27 cellular contexts compared by ENCODE assay signal in the genomic region with DNA sequence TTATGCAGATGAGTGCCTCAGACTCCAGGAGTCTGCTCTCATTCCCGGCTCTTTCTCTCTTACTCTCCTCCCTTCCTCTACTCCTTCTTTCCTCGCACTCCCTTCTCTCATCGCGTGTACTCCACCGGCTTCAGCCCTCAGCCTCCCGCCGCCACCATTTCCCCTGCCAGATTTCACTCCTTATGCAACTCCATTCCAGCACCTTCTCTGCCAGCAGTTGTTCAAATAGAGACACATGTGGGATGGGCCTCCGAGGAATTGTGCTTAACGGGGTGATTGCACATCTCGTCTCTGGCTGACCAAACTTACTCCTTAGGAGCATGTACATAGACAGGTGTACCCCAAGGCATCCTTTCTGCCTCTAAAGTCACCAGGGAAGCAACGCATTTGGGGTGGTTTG. TPM values are rescaled to one million over a fixed set of nuclear protein-coding genes. Genes with fewer than 3 reads are reported as not detected.
"Had no signal": no experiment of that assay in that cellular context is flagged by ENCODE, and none has a peak within 500 bp of the region (broad histone marks: within the 10 kb centered on the region; RNA-seq: fewer than 3 reads in every experiment).

No MANE protein-coding gene starts in this region.

- H2AFZ ChIP-seq: hepatocyte, parathyroid adenoma had no signal

- H3K27ac Mint-ChIP-seq: activated B cell treated with CpG ODN at 0.5 μM for 24 hours; activated CD4-positive, alpha-beta T cell treated with anti-CD3 and anti-CD28 coated beads for 36 hours; activated naive CD4-positive, alpha-beta T cell treated with anti-CD3 and anti-CD28 coated beads, Interleukin-2, amount 50 U/mL, for 72 hours; activated T-cell treated with anti-CD3 and anti-CD28 coated beads, Interleukin-2, amount 50 U/mL, for 24 hours; activated T-helper 17 cell treated with anti-CD3 and anti-CD28 coated beads, Interleukin-2, amount 50 U/mL, for 72 hours; dendritic cell treated with granulocyte-macrophage colony-stimulating factor and Interleukin-4, amounts not matched to agents 40 ng/mL and 50 ng/mL, for 4 days; immature natural killer cell; natural killer cell; T-helper 17 cell had no signal

- H3K27ac ChIP-seq: ascending aorta, hepatocyte, parathyroid adenoma, tibial nerve had no signal

- H3K79me2 ChIP-seq: hepatocyte, parathyroid adenoma had no signal

- H3K4me3 Mint-ChIP-seq: activated B cell treated with CpG ODN at 0.5 μM for 24 hours; activated CD4-positive, alpha-beta T cell treated with anti-CD3 and anti-CD28 coated beads for 36 hours; activated T-cell treated with anti-CD3 and anti-CD28 coated beads, Interleukin-2, amount 50 U/mL, for 24 hours; activated T-helper 17 cell treated with anti-CD3 and anti-CD28 coated beads, Interleukin-2, amount 50 U/mL, for 72 hours; dendritic cell treated with granulocyte-macrophage colony-stimulating factor and Interleukin-4, amounts not matched to agents 40 ng/mL and 50 ng/mL, for 4 days; immature natural killer cell; natural killer cell; T-helper 17 cell had no signal

- ATAC-seq: activated CD4-positive, alpha-beta T cell treated with anti-CD3 and anti-CD28 coated beads for 36 hours; activated naive CD4-positive, alpha-beta T cell treated with anti-CD3 and anti-CD28 coated beads, Interleukin-2, amount 50 U/mL, for 72 hours; activated T-helper 17 cell treated with anti-CD3 and anti-CD28 coated beads, Interleukin-2, amount 50 U/mL, for 72 hours; left ventricle myocardium superior; natural killer cell; right cardiac atrium; stimulated activated naive CD8-positive, alpha-beta T cell treated with anti-CD3 and anti-CD28 coated beads, Interleukin-15, Interleukin-2, amounts not matched to agents 100 U/mL and 50 U/mL, for 24 hours; T-helper 17 cell had no signal

- H3K27me3 ChIP-seq: ascending aorta had no signal

- H3K4me1 Mint-ChIP-seq: activated B cell treated with CpG ODN at 0.5 μM for 24 hours; activated CD4-positive, alpha-beta T cell treated with anti-CD3 and anti-CD28 coated beads for 36 hours; activated T-helper 17 cell treated with anti-CD3 and anti-CD28 coated beads, Interleukin-2, amount 50 U/mL, for 72 hours; immature natural killer cell; natural killer cell; T-helper 17 cell had no signal

- H3K4me2 ChIP-seq: hepatocyte had no signal

- DNase-seq: activated B cell treated with CpG ODN at 0.5 μM for 24 hours; activated CD4-positive, alpha-beta T cell treated with anti-CD3 and anti-CD28 coated beads for 36 hours; activated CD4-positive, alpha-beta T cell treated with anti-CD3 and anti-CD28 coated beads, Interleukin-2, amount 50 U/mL, for 4 hours; activated CD8-positive, alpha-beta memory T cell treated with anti-CD3 and anti-CD28 coated beads for 24 hours; activated CD8-positive, alpha-beta memory T cell treated with anti-CD3 and anti-CD28 coated beads, Interleukin-2, amount 50 U/mL, for 4 hours; activated T-cell treated with anti-CD3 and anti-CD28 coated beads, Interleukin-2, amount 50 U/mL, for 24 hours; effector CD8-positive, alpha-beta T cell; foreskin melanocyte; immature natural killer cell; kidney glomerular epithelial cell; left ventricle myocardium superior; midbrain; natural killer cell; right cardiac atrium; stimulated activated CD4-positive, alpha-beta T cell treated with anti-CD3 and anti-CD28 coated beads, Interleukin-12 subunit alpha, Interleukin-12 subunit beta, amount 100 ng/mL, for 4 hours; stimulated activated CD4-positive, alpha-beta T cell treated with anti-CD3 and anti-CD28 coated beads, Interleukin-4, amount 100 ng/mL, for 4 hours; stimulated activated naive CD8-positive, alpha-beta T cell treated with anti-CD3 and anti-CD28 coated beads, Interleukin-15, Interleukin-2, amounts not matched to agents 100 U/mL and 50 U/mL, for 24 hours; T-helper 17 cell had no signal

- H3K4me1 ChIP-seq: ascending aorta, parathyroid adenoma had no signal

- H3K36me3 ChIP-seq: ascending aorta, tibial nerve had no signal

- H3K36me3 Mint-ChIP-seq: activated naive CD4-positive, alpha-beta T cell treated with anti-CD3 and anti-CD28 coated beads, Interleukin-2, amount 50 U/mL, for 72 hours; immature natural killer cell; natural killer cell had no signal

- H3K4me3 ChIP-seq: ascending aorta, hepatocyte, tibial nerve had no signal

- H3K9me3 Mint-ChIP-seq: activated B cell treated with CpG ODN at 0.5 μM for 24 hours; activated naive CD4-positive, alpha-beta T cell treated with anti-CD3 and anti-CD28 coated beads, Interleukin-2, amount 50 U/mL, for 72 hours; activated T-cell treated with anti-CD3 and anti-CD28 coated beads, Interleukin-2, amount 50 U/mL, for 24 hours; activated T-helper 17 cell treated with anti-CD3 and anti-CD28 coated beads, Interleukin-2, amount 50 U/mL, for 72 hours; dendritic cell treated with granulocyte-macrophage colony-stimulating factor and Interleukin-4, amounts not matched to agents 40 ng/mL and 50 ng/mL, for 4 days; immature natural killer cell; natural killer cell had no signal

RNA-seq across cellular contexts. Expression of a gene that starts 2.1 kb away (rescaled TPM):
- total RNA-seq: activated B cell treated with CpG ODN at 0.5 μM for 24 hours; activated CD4-positive, alpha-beta T cell treated with anti-CD3 and anti-CD28 coated beads for 36 hours; activated naive CD4-positive, alpha-beta T cell treated with anti-CD3 and anti-CD28 coated beads, Interleukin-2, amount 50 U/mL, for 72 hours; activated T-helper 17 cell treated with anti-CD3 and anti-CD28 coated beads, Interleukin-2, amount 50 U/mL, for 72 hours; chondrocyte; natural killer cell; pulmonary artery endothelial cell; T-helper 17 cell had no signal
- polyA plus RNA-seq: hepatocyte, immature natural killer cell had no signal

RNA-seq across cellular contexts. Expression of a gene that starts 39.1 kb away (rescaled TPM):
- total RNA-seq: ascending aorta had no signal
- polyA plus RNA-seq: hepatocyte had no signal
